In genomic region chr4:140293979-140294378, GRCh38 we compare ENCODE assay signal across 28 cellular contexts.
"Had no signal": no experiment of that assay in that cellular context is flagged by ENCODE, and none has a peak within 500 bp of the region (broad histone marks: within the 10 kb centered on the region; RNA-seq: fewer than 3 reads in every experiment).

No MANE protein-coding gene starts in this region.

- H3K9me3 ChIP-seq: ovary, psoas muscle, spleen, suprapubic skin, testis, tibial artery, transverse colon, upper lobe of left lung, vagina had no signal

- H3K36me3 ChIP-seq: neural progenitor cell, ovary, spleen, suprapubic skin, tibial artery, transverse colon, upper lobe of left lung, vagina had no signal

- H3K4me3 ChIP-seq: neural progenitor cell, ovary, psoas muscle, skin epidermis, smooth muscle cell, spleen, suprapubic skin, testis, tibial artery, transverse colon, upper lobe of left lung, vagina had no signal

- H3K4me1 ChIP-seq: parathyroid adenoma, spleen, upper lobe of left lung had no signal

- H3K79me2 ChIP-seq: parathyroid adenoma had no signal

- H2AFZ ChIP-seq: neural progenitor cell, parathyroid adenoma had no signal

- ATAC-seq: natural killer cell; psoas muscle; right cardiac atrium; sciatic nerve; stimulated activated memory B cell treated with anti-CD40 and anti-IgM and Interleukin-4, amounts not matched to agents 10 μg/mL and 1 μg/mL and 100 μg/mL, for 72 hours; stimulated activated naive CD8-positive, alpha-beta T cell treated with anti-CD3 and anti-CD28 coated beads, Interleukin-15, amount 100 ng/mL, for 72 hours; stimulated activated naive CD8-positive, alpha-beta T cell treated with anti-CD3 and anti-CD28 coated beads, Interleukin-15, Interleukin-2, amounts not matched to agents 100 U/mL and 50 U/mL, for 24 hours had no signal

- H3K9ac ChIP-seq: neural progenitor cell, parathyroid adenoma had no signal

- H3K4me2 ChIP-seq: neural progenitor cell, smooth muscle cell had no signal

- H3K27ac ChIP-seq: neural progenitor cell, ovary, parathyroid adenoma, psoas muscle, skin epidermis, spleen, suprapubic skin, testis, tibial artery, transverse colon, upper lobe of left lung, vagina had no signal

- H3K27me3 ChIP-seq: neural progenitor cell, ovary, spleen, suprapubic skin, testis, tibial artery, transverse colon, upper lobe of left lung, vagina had no signal

- DNase-seq: natural killer cell; occipital lobe; ovary; posterior cingulate gyrus; psoas muscle; right cardiac atrium; spleen; stimulated activated CD4-positive, alpha-beta T cell treated with anti-CD3 and anti-CD28 coated beads, Interleukin-12 subunit alpha, Interleukin-12 subunit beta, amount 100 ng/mL, for 4 hours; stimulated activated CD4-positive, alpha-beta T cell treated with anti-CD3 and anti-CD28 coated beads, Interleukin-1b, Interleukin-23, amount 100 ng/mL, for 48 hours; stimulated activated CD4-positive, alpha-beta T cell treated with anti-CD3 and anti-CD28 coated beads, Interleukin-4, amount 100 ng/mL, for 1 hour; stimulated activated CD4-positive, alpha-beta T cell treated with anti-CD3 and anti-CD28 coated beads, Interleukin-4, amount 100 ng/mL, for 4 hours; stimulated activated CD8-positive, alpha-beta memory T cell treated with anti-CD3 and anti-CD28 coated beads, Interleukin-4, amount 100 ng/mL, for 48 hours; stimulated activated naive CD4-positive, alpha-beta T cell; stimulated activated naive CD8-positive, alpha-beta T cell treated with anti-CD3 and anti-CD28 coated beads, Interleukin-15, amount 100 ng/mL, for 72 hours; stimulated activated naive CD8-positive, alpha-beta T cell treated with anti-CD3 and anti-CD28 coated beads, Interleukin-15, Interleukin-2, amounts not matched to agents 100 U/mL and 50 U/mL, for 24 hours; substantia nigra; testis; tibial artery; transverse colon; upper lobe of left lung had no signal
